In the genomic region with DNA sequence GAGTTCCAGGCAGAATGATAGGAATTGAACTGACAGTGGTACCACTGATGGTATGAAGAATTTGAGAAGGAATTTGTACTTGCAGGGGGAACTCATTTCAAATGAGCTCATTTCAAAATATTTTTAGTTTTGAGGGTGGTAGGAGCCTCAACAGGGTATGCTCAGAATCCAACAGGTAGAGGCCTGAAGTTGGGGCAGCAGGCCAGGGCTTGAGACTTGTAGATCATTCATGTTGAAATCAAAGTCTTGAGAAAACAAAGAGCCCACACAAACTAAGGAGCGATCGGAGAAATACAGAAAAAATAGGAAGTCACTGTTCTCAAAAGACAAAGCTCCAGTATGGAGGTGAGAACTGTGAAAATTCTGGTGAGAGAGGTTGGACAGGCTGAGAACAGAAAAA, we compare ENCODE assay signal across 9 cellular contexts. TPM values are rescaled to one million over a fixed set of nuclear protein-coding genes. Genes with fewer than 3 reads are reported as not detected.
DNase-seq lines count a peak whose midpoint lies in the region; ATAC-seq and TF ChIP-seq lines count a peak whose summit lies in the region.
"Had no signal": no experiment of that assay in that cellular context is flagged by ENCODE, and none has a peak within 500 bp of the region (broad histone marks: within the 10 kb centered on the region; RNA-seq: fewer than 3 reads in every experiment).

No MANE protein-coding gene starts in this region.

- H3K4me2 ChIP-seq in IMR-90 (ENCODE audit: low read depth, low read length) = peak overlapping the region; percentile 95; the same call in 1 of the 2 replicates

- H3K27me3 ChIP-seq in CD4-positive, CD25-positive, alpha-beta regulatory T cell (ENCODE audit: control insufficient read depth, insufficient read depth, low read length) = no peaks in the 10 kb centered on the region
- H3K27me3 ChIP-seq in IMR-90 (ENCODE audit: control insufficient read depth, insufficient read depth, low read length) (no peaks in the 10 kb centered on the region), breast epithelium (peaks cover 0 to 36% of the 10 kb centered on the region in 2 donors)

- peak overlapping the region; percentile 82 for H3K23ac ChIP-seq in IMR-90 (ENCODE audit: low read depth, low read length)

- intact Hi-C loops in IMR-90 (cut with micrococcal nuclease) = no loop called here
- intact Hi-C loops in breast epithelium (cut with DNase I; ENCODE audit: low total_unique reads) = no loop called here
- intact Hi-C loops in natural killer cell (cut with micrococcal nuclease) = no loop called here

- H3K4me1 ChIP-seq in CD4-positive, CD25-positive, alpha-beta regulatory T cell (ENCODE audit: control insufficient read depth, insufficient read depth, low read length, poor library complexity, severe bottlenecking) = peaks cover 30% of the 10 kb centered on the region
- H3K4me1 ChIP-seq in IMR-90 (ENCODE audit: control insufficient read depth, insufficient read depth, low read length) = peaks cover 2% of the 10 kb centered on the region; the same call in 1 of the 2 replicates
- no peaks in the 10 kb centered on the region for H3K4me1 ChIP-seq in breast epithelium

- no peaks in the 10 kb centered on the region for H3K27me3 Mint-ChIP-seq in CD4-positive, CD25-positive, alpha-beta regulatory T cell
- peaks cover 0 to 11% of the 10 kb centered on the region in 2 donors for H3K27me3 Mint-ChIP-seq in natural killer cell (ENCODE audit: low read depth in 2 of 2)

- BruUV-seq in IMR-90 (replicated peaks; lab: Mats Ljungman, UMichigan) = no TSS peak

- H3K9me3 ChIP-seq in CD4-positive, CD25-positive, alpha-beta regulatory T cell (ENCODE audit: control insufficient read depth in 2 of 2, low read length in 2 of 2) = no peaks in the 10 kb centered on the region
- no peaks in the 10 kb centered on the region for H3K9me3 ChIP-seq in IMR-90 (ENCODE audit: control insufficient read depth, insufficient read depth, low read length)
- no peaks in the 10 kb centered on the region for H3K9me3 ChIP-seq in breast epithelium

- no peak for TF ChIP-seq RAD21 in IMR-90 (IDR thresholded peaks at IDR 0.05; ENCODE audit: low read length)

- H3K36me3 ChIP-seq in CD4-positive, CD25-positive, alpha-beta regulatory T cell (ENCODE audit: control insufficient read depth, insufficient read depth, low read length) = no peaks in the 10 kb centered on the region
- H3K36me3 ChIP-seq in IMR-90 (ENCODE audit: control insufficient read depth, insufficient read depth, low read length) (no peaks in the 10 kb centered on the region), breast epithelium (no peaks in the 10 kb centered on the region)

- H4K91ac ChIP-seq in IMR-90 (ENCODE audit: insufficient read depth, low read depth, low read length) = peak overlapping the region; percentile 70

- dilution Hi-C loops in IMR-90 (cut with HindIII; ENCODE audit: low sequenced_read_pairs, unreplicated experiment) = no loop called here

- H2AK9ac ChIP-seq in IMR-90 (replicated peaks; ENCODE audit: low read depth, low read length, poor library complexity) = no peak overlapping the region

- peak overlapping the region; percentile 27; the same call in 1 of the 2 replicates for H2BK20ac ChIP-seq in IMR-90 (ENCODE audit: low read depth, low read length)

- no CpG with 5 or more reads among the region's 2 CpGs for WGBS in IMR-90 (ENCODE audit: extremely low coverage in 2 of 2, insufficient read length in 1 of 2), 2 experiments

- CTCF ChIA-PET in IMR-90 (lab: Yijun Ruan, JAX) = interaction anchor here (1.4 kb wide), 1 partner anchor 44 kb away, joined by 5 read pairs; no protein-coding TSS in a partner anchor

- H3K18ac ChIP-seq in IMR-90 (ENCODE audit: low read depth, low read length) = peak overlapping the region; percentile 43; the same call in 1 of the 2 replicates

- H3K27ac Mint-ChIP-seq in CD4-positive, CD25-positive, alpha-beta regulatory T cell = peak overlapping the region; percentile 74 to 99 (median 77)
- peak overlapping the region; percentile 53 to 91 for H3K27ac Mint-ChIP-seq in natural killer cell

- H2BK120ac ChIP-seq in IMR-90 (ENCODE audit: low read depth, low read length) = peak overlapping the region; percentile 42; the same call in 1 of the 2 replicates

- H3K9me3 Mint-ChIP-seq in CD4-positive, CD25-positive, alpha-beta regulatory T cell = peaks cover 0 to 2% (median 0%) of the 10 kb centered on the region in 7 donors
- H3K9me3 Mint-ChIP-seq in natural killer cell = no peaks in the 10 kb centered on the region

- H3K4me3 ChIP-seq in CD4-positive, CD25-positive, alpha-beta regulatory T cell (ENCODE audit: low read depth, low read length) = peak overlapping the region; percentile 87
- H3K4me3 ChIP-seq in IMR-90 (ENCODE audit: insufficient read depth, low read depth, low read length) = peak overlapping the region; percentile 87; the same call in 1 of the 2 replicates
- peak overlapping the region in 2 of 3 donors; percentile 55 to 80 for H3K4me3 ChIP-seq in breast epithelium

- peak overlapping the region; percentile 80; a peak in 3 of 4 replicates for H4K8ac ChIP-seq in IMR-90 (ENCODE audit: low read depth in 2 of 2, low read length in 2 of 2)

- TF ChIP-seq POLR2A in IMR-90 (IDR thresholded peaks at IDR 0.05; ENCODE audit: low read depth, low read length) (no peak), breast epithelium (IDR thresholded peaks at IDR 0.05) (no peak)

- H4K5ac ChIP-seq in IMR-90 (ENCODE audit: low read depth, low read length) = peak overlapping the region; percentile 83; the same call in 1 of the 2 replicates

- H2AK5ac ChIP-seq in IMR-90 (ENCODE audit: low read depth, low read length) = no peak overlapping the region

- peak overlapping the region; percentile 41 for H2BK5ac ChIP-seq in IMR-90 (ENCODE audit: low read depth, low read length, poor library complexity, severe bottlenecking)

- H3K27ac ChIP-seq in CD4-positive, CD25-positive, alpha-beta regulatory T cell (ENCODE audit: insufficient read depth, low read length, poor library complexity, severe bottlenecking) = peak overlapping the region; percentile 21
- H3K27ac ChIP-seq in IMR-90 (ENCODE audit: insufficient read depth, low read length) (peak overlapping the region; percentile 47; the same call in 1 of the 2 replicates), breast epithelium (peak overlapping the region in 1 of 2 donors; percentile 66)

- H3K79me1 ChIP-seq in IMR-90 (ENCODE audit: low read depth in 1 of 2, low read length in 2 of 2) = peaks cover 0 to 7% of the 10 kb centered on the region in 2 experiments; a peak in 1 of 4 replicates

- H2AFZ ChIP-seq in IMR-90 (replicated peaks; ENCODE audit: low read length, poor library complexity) = peak overlapping the region; percentile 81

- no peak overlapping the region for H3K4ac ChIP-seq in IMR-90 (ENCODE audit: low read depth, low read length)

- H3K14ac ChIP-seq in IMR-90 (replicated peaks; ENCODE audit: low read depth, low read length) = 0 out of 2 replicates have a peak overlapping the region, but pooled peaks have one; percentile 55

- DNase-seq in CD4-positive, CD25-positive, alpha-beta regulatory T cell = no peak
- no peak for DNase-seq in IMR-90
- DNase-seq in breast epithelium (ENCODE audit: low spot score in 2 of 2) = no peak
- DNase-seq in natural killer cell = no peak
- no peak for DNase-seq in OCI-M2 (lab: John Stamatoyannopoulos, UW; ENCODE audit: unreplicated experiment)
- no peak for DNase-seq in inferior parietal cortex (ENCODE audit: extremely low spot score)
- DNase-seq in NCI-H69 (lab: John Stamatoyannopoulos, UW) = no peak
- no peak for DNase-seq in DMS 273 treated with DMSO at 0.1 percent for 48 hours (lab: John Stamatoyannopoulos, UW)
- DNase-seq: HCEC 1CT had no signal

- POLR2A ChIA-PET in IMR-90 (lab: Charles Lee; ENCODE audit: unreplicated experiment) = interaction anchor here (0.7 kb wide), 1 partner anchor 21 kb away, joined by 3 read pairs; no protein-coding TSS in a partner anchor

- H3K4me1 Mint-ChIP-seq in CD4-positive, CD25-positive, alpha-beta regulatory T cell = peaks cover 17 to 57% (median 45%) of the 10 kb centered on the region in 4 donors
- peaks cover 22 to 44% of the 10 kb centered on the region in 2 donors for H3K4me1 Mint-ChIP-seq in natural killer cell

- no peaks in the 10 kb centered on the region for H4K20me1 ChIP-seq in IMR-90 (ENCODE audit: insufficient read depth, low read length)

- no peak for ATAC-seq in CD4-positive, CD25-positive, alpha-beta regulatory T cell (ENCODE audit: low read depth in 2 of 2)
- ATAC-seq in IMR-90 (ENCODE audit: low read depth) (no peak), natural killer cell (no peak)

- no peak overlapping the region for H2BK15ac ChIP-seq in IMR-90 (ENCODE audit: low read depth, low read length)

- in situ Hi-C loops in IMR-90 (cut with MboI; ENCODE audit: low sequenced_read_pairs) = loop anchor here (25.0 kb wide), 1 partner anchor 503 kb away; the partner anchor contains the start of genes BRS3 and HTATSF1

- H3K56ac ChIP-seq in IMR-90 (ENCODE audit: extremely low read depth, insufficient read depth, low read length) = peak overlapping the region; percentile 54; the same call in 1 of the 2 replicates

- H3K4me3 Mint-ChIP-seq in CD4-positive, CD25-positive, alpha-beta regulatory T cell = peak overlapping the region; percentile 80 to 93 (median 86)
- H3K4me3 Mint-ChIP-seq in natural killer cell = peak overlapping the region; percentile 92

- H3K36me3 Mint-ChIP-seq in CD4-positive, CD25-positive, alpha-beta regulatory T cell = no peaks in the 10 kb centered on the region
- H3K36me3 Mint-ChIP-seq in natural killer cell = no peaks in the 10 kb centered on the region

- H3K9ac ChIP-seq in IMR-90 (ENCODE audit: low read depth, low read length) = no peak overlapping the region

- no peak for TF ChIP-seq CTCF in IMR-90 (conservative IDR thresholded peaks at IDR 0.05; ENCODE audit: low read depth, low read length)
- no peak for TF ChIP-seq CTCF in breast epithelium (IDR thresholded peaks at IDR 0.05)
- no peak for TF ChIP-seq CTCF in natural killer cell (IDR thresholded peaks at IDR 0.05)

- H3K9me1 ChIP-seq in IMR-90 (ENCODE audit: insufficient read depth, low read length) = no peaks in the 10 kb centered on the region

RNA-seq across cellular contexts. Expression of gene SLC9A6, which starts 1.0 kb away (rescaled TPM):
- total RNA-seq in CD4-positive, CD25-positive, alpha-beta regulatory T cell = 17.8 TPM
- 10 to 100 TPM; 17.2 to 20.0 (median 18.9) TPM for polyA plus RNA-seq in CD4-positive, CD25-positive, alpha-beta regulatory T cell
- total RNA-seq in IMR-90 (2012; rRNA removed) (19.0 and 25.0 TPM in 2 replicates), breast epithelium (10 to 100 TPM; 12.5 to 17.1 (median 12.9) TPM), natural killer cell (10 to 100 TPM; 17.1 to 24.0 (median 19.3) TPM)
- 5.2 and 6.9 TPM in 2 replicates for polyA plus RNA-seq in IMR-90 (2012; rRNA removed)
- polyA plus RNA-seq in IMR-90 (2012; cell fraction: cytosol; rRNA removed) = 2.6 and 3.3 TPM in 2 replicates
- polyA plus RNA-seq in IMR-90 (2012; cell fraction: nucleus; rRNA removed; ENCODE audit: low replicate concordance) = 2.4 and 7.3 TPM in 2 replicates

RNA-seq across cellular contexts. Expression of gene MMGT1, which starts 10.4 kb away (rescaled TPM):
- 31.0 TPM for total RNA-seq in CD4-positive, CD25-positive, alpha-beta regulatory T cell
- 10 to 100 TPM in 3 of 4 donors, 1 to 10 TPM in 1; 9.6 to 12.1 (median 10.4) TPM for polyA plus RNA-seq in CD4-positive, CD25-positive, alpha-beta regulatory T cell
- total RNA-seq in IMR-90 (2012; rRNA removed) = 7.5 and 18.6 TPM in 2 replicates
- polyA plus RNA-seq in IMR-90 (2012; rRNA removed) = 6.5 and 8.1 TPM in 2 replicates
- polyA plus RNA-seq in IMR-90 (2012; cell fraction: cytosol; rRNA removed) = 1.7 and 2.0 TPM in 2 replicates
- 0.40 and 2.3 TPM in 2 replicates for polyA plus RNA-seq in IMR-90 (2012; cell fraction: nucleus; rRNA removed; ENCODE audit: low replicate concordance)
- total RNA-seq in breast epithelium = 10 to 100 TPM; 22.0 to 33.1 (median 25.6) TPM
- total RNA-seq in natural killer cell = 10 to 100 TPM; 18.2 to 22.2 (median 21.4) TPM
